In genomic region chr10:98425511-98426352, GRCh38 we compare ENCODE assay signal across 8 cellular contexts. TPM values are rescaled to one million over a fixed set of nuclear protein-coding genes. Genes with fewer than 3 reads are reported as not detected.
DNase-seq lines count a peak whose midpoint lies in the region; ATAC-seq, FAIRE-seq and TF ChIP-seq lines count a peak whose summit lies in the region.

No MANE protein-coding gene starts in this region.

- peak; percentile 37 to 48 for DNase-seq in AML-193 (lab: John Stamatoyannopoulos, UW)
- peak; percentile 55 for DNase-seq in MCF 10A (ENCODE audit: unreplicated experiment)
- DNase-seq in HepG2 (ENCODE audit: low spot score), result peak; percentile 29
- no peak for DNase-seq in thoracic aorta (ENCODE audit: low spot score)
- no peak for DNase-seq in posterior vena cava (ENCODE audit: low spot score)

- TF ChIP-seq EP300 in HepG2 (IDR thresholded peaks at IDR 0.05; ENCODE audit: low read depth in 2 of 2, low read length in 2 of 2) (no peak), HepG2 (CRISPR knock-in tag; IDR thresholded peaks at IDR 0.05; ENCODE audit: borderline replicate concordance) (no peak)

- BruUV-seq in MCF 10A (replicated peaks; lab: Mats Ljungman, UMichigan) (no TSS peak), HepG2 (replicated peaks; lab: Mats Ljungman, UMichigan) (no TSS peak)

- H3K79me2 ChIP-seq in SU-DHL-6 (ENCODE audit: insufficient read depth, low read length) (no peaks in the 10 kb centered on the region), HepG2 (ENCODE audit: insufficient read depth, low read length) (no peaks in the 10 kb centered on the region)

- H3K27ac ChIP-seq in SU-DHL-6 (ENCODE audit: low read depth, low read length) (no peak overlapping the region), HepG2 (ENCODE audit: extremely low read length, insufficient read depth, low read length) (no peak overlapping the region), thoracic aorta (no peak overlapping the region)

- no peak overlapping the region for H2AFZ ChIP-seq in SU-DHL-6 (ENCODE audit: low read depth, low read length, severe bottlenecking)
- H2AFZ ChIP-seq in HepG2 (ENCODE audit: low read length), result no peak overlapping the region

- peaks cover 10% of the 10 kb centered on the region for H3K4me1 ChIP-seq in HepG2 (ENCODE audit: insufficient read depth, low read length)
- H3K4me1 ChIP-seq in thoracic aorta (ENCODE audit: control insufficient read depth in 1 of 2, low read depth in 2 of 2), result no peaks in the 10 kb centered on the region

- H3K9ac ChIP-seq in SU-DHL-6 (ENCODE audit: low read length) (no peak overlapping the region), HepG2 (ENCODE audit: insufficient read depth, low read depth, low read length) (no peak overlapping the region)

- H3K36me3 Mint-ChIP-seq in MCF 10A (ENCODE audit: insufficient read depth, unreplicated experiment), result peaks cover 18% of the 10 kb centered on the region

- H3K9me3 Mint-ChIP-seq in MCF 10A (ENCODE audit: unreplicated experiment), result no peaks in the 10 kb centered on the region

- H3K36me3 ChIP-seq in SU-DHL-6 (ENCODE audit: low read length) (no peaks in the 10 kb centered on the region), HepG2 (replicated peaks in 1 of 2; ENCODE audit: control insufficient read depth in 1 of 2, insufficient read depth in 2 of 2, low read length in 2 of 2) (peaks cover 7 to 21% of the 10 kb centered on the region in 2 experiments; a peak in 4 of 5 replicates), thoracic aorta (peaks cover 27% of the 10 kb centered on the region)

- in situ Hi-C loops in HepG2 (cut with HindIII; ENCODE audit: extremely low pct_ligation_motif_present, low pct_unique_long_range_greater_than_20kb), result no loop called here

- ATAC-seq in GM18517 (IDR thresholded peaks at IDR 0.05; ENCODE audit: unreplicated experiment), result peak; percentile 74
- peak; percentile 77 for ATAC-seq in HG03460 (IDR thresholded peaks at IDR 0.05; ENCODE audit: unreplicated experiment)
- ATAC-seq in HepG2, result peak; percentile 72
- ATAC-seq in thoracic aorta (ENCODE audit: insufficient number of reproducible peaks, low FRiP score, low read depth), result no peak

- no peaks in the 10 kb centered on the region for H3K9me2 ChIP-seq in SU-DHL-6 (replicated peaks; ENCODE audit: insufficient read depth, low read length)

- no peak overlapping the region for H3K4me3 Mint-ChIP-seq in MCF 10A (ENCODE audit: unreplicated experiment)

- H3K9me3 ChIP-seq in SU-DHL-6 (ENCODE audit: insufficient read depth, low read length), result no peaks in the 10 kb centered on the region
- H3K9me3 ChIP-seq in HepG2 (ENCODE audit: low read length), result no peaks in the 10 kb centered on the region
- no peaks in the 10 kb centered on the region for H3K9me3 ChIP-seq in thoracic aorta

- no peak for TF ChIP-seq POLR2A in HepG2 (IDR thresholded peaks at IDR 0.05; ENCODE audit: insufficient read depth in 1 of 2, low read depth in 2 of 2, low read length in 2 of 2)

- TF ChIP-seq RAD21 in HepG2 (CRISPR knock-in tag; IDR thresholded peaks at IDR 0.05), result no peak

- FAIRE-seq in HepG2 (lab: Jason Lieb, UNC), result no peak

- H3K27me3 Mint-ChIP-seq in MCF 10A (ENCODE audit: insufficient read depth, unreplicated experiment), result no peaks in the 10 kb centered on the region

- peak; percentile 53 for TF ChIP-seq CTCF in SU-DHL-6 (IDR thresholded peaks at IDR 0.05; ENCODE audit: insufficient read depth, low read length, poor library complexity, severe bottlenecking)
- TF ChIP-seq CTCF in MCF 10A (IDR thresholded peaks at IDR 0.05; ENCODE audit: unreplicated experiment), result peak; percentile 71
- peak; percentile 75 for TF ChIP-seq CTCF in HepG2 (CRISPR knock-in tag; IDR thresholded peaks at IDR 0.05)
- peak; percentile 55 for TF ChIP-seq CTCF in thoracic aorta (IDR thresholded peaks at IDR 0.05)

- H3K4me1 Mint-ChIP-seq in MCF 10A (ENCODE audit: insufficient read depth, unreplicated experiment), result no peaks in the 10 kb centered on the region

- no peaks in the 10 kb centered on the region for H4K20me1 ChIP-seq in SU-DHL-6 (ENCODE audit: low read depth, low read length)
- H4K20me1 ChIP-seq in HepG2 (ENCODE audit: insufficient read depth, low read length), result 0 out of 2 replicates have a peak, but pooled peaks cover 2% of the 10 kb centered on the region

- WGBS in HepG2 (ENCODE audit: low lambda C conversion rate), result 89% methylated on average over 15 of the region's 21 CpGs

- CTCF ChIA-PET in MCF 10A (lab: Yijun Ruan, JAX) (interaction anchor here (0.6 to 2.6 kb wide), 16 partner anchors 10 to 1197 kb away, joined by 3 to 29 read pairs (median 3); partner anchors contain the start of gene PYROXD2), HepG2 (lab: Yijun Ruan, JAX; ENCODE audit: low intra/inter-chr PET ratio, low total read pairs) (interaction anchor here (1.3 kb wide), 1 partner anchor 239 kb away, joined by 4 read pairs; no protein-coding TSS in a partner anchor)

- H3K4me2 ChIP-seq in SU-DHL-6 (ENCODE audit: low read depth, low read length, poor library complexity, severe bottlenecking) (no peak overlapping the region), HepG2 (ENCODE audit: low read depth, low read length) (no peak overlapping the region)

- H3K27ac Mint-ChIP-seq in MCF 10A (ENCODE audit: low read depth, unreplicated experiment), result no peak overlapping the region

- H3K4me3 ChIP-seq in SU-DHL-6 (ENCODE audit: insufficient read depth, low read length, poor library complexity, severe bottlenecking) (no peak overlapping the region), HepG2 (replicated peaks in 1 of 3; ENCODE audit: insufficient read depth in 1 of 3, low read depth in 2 of 3, low read length in 3 of 3) (no peak overlapping the region), thoracic aorta (no peak overlapping the region)

- H3K27me3 ChIP-seq in SU-DHL-6 (ENCODE audit: low read length) (no peaks in the 10 kb centered on the region), HepG2 (ENCODE audit: control insufficient read depth in 1 of 2, insufficient read depth in 2 of 2, low read length in 2 of 2) (no peaks in the 10 kb centered on the region), thoracic aorta (replicated peaks; ENCODE audit: insufficient read depth) (no peaks in the 10 kb centered on the region)

- POLR2A ChIA-PET in MCF 10A (lab: Yijun Ruan, JAX) (no interaction called here), HepG2 (lab: Yijun Ruan, JAX) (interaction anchor here (3.7 kb wide), 1 partner anchor 11 kb away, joined by 29 read pairs; the partner anchor contains the start of gene PYROXD2)

- intact Hi-C loops in MCF 10A (cut with micrococcal nuclease) (no loop called here), HepG2 (cut with micrococcal nuclease; ENCODE audit: unreplicated experiment) (no loop called here), posterior vena cava (cut with DNase I) (no loop called here)

- H3F3A ChIP-seq in SU-DHL-6 (ENCODE audit: insufficient read depth), result 0 out of 2 replicates have a peak, but pooled peaks cover 5% of the 10 kb centered on the region

RNA-seq across cellular contexts. Expression of gene PYROXD2, which starts 10.8 kb away (rescaled TPM):
- total RNA-seq in MCF 10A (2022), result 4.0 and 7.9 TPM in 2 replicates
- total RNA-seq in HepG2 (2016; rRNA removed; fragmentation: Illumina TruSeq; extraction: Trizol), result 1.8 and 2.0 TPM in 2 replicates
- total RNA-seq in HepG2 (2016; cell fraction: cytosol; rRNA removed; fragmentation: Illumina TruSeq; extraction: Trizol; ENCODE audit: low read depth), result 0.26 and 3.0 TPM in 2 replicates
- total RNA-seq in HepG2 (2016; cell fraction: insoluble cytoplasmic fraction; rRNA removed; fragmentation: Illumina TruSeq; extraction: Trizol), result 1.2 and 1.3 TPM in 2 replicates
- 1.0 and 1.4 TPM in 2 replicates for total RNA-seq in HepG2 (2016; cell fraction: membrane; rRNA removed; fragmentation: Illumina TruSeq; extraction: Trizol)
- 1.6 and 2.0 TPM in 2 replicates for total RNA-seq in HepG2 (2016; cell fraction: nucleus; rRNA removed; fragmentation: Illumina TruSeq; extraction: Trizol)
- 6.2 and 10.7 TPM in 2 replicates for polyA plus RNA-seq in HepG2 (2011; rRNA removed)
- polyA plus RNA-seq in HepG2 (2011; cell fraction: cytosol; rRNA removed), result 1.5 and 6.4 TPM in 2 replicates
- polyA plus RNA-seq in HepG2 (2011; cell fraction: nucleus; rRNA removed), result 22.4 and 28.0 TPM in 2 replicates
- polyA plus RNA-seq in HepG2 (2012), result 2.3 and 3.3 TPM in 2 replicates
- 1.6 and 1.7 TPM in 2 replicates for polyA plus RNA-seq in HepG2 (2016; cell fraction: cytosol; fragmentation: Illumina TruSeq; extraction: Trizol; ENCODE audit: low read depth)
- polyA plus RNA-seq in HepG2 (2016; cell fraction: insoluble cytoplasmic fraction; fragmentation: Illumina TruSeq; extraction: Trizol; ENCODE audit: low read depth), result 0.78 and 1.6 TPM in 2 replicates
- 1.0 and 2.1 TPM in 2 replicates for polyA plus RNA-seq in HepG2 (2016; cell fraction: membrane; fragmentation: Illumina TruSeq; extraction: Trizol; ENCODE audit: low read depth)
- 1.6 and 2.6 TPM in 2 replicates for polyA plus RNA-seq in HepG2 (2016; cell fraction: nucleus; fragmentation: Illumina TruSeq; extraction: Trizol; ENCODE audit: insufficient read depth, low read depth)
- 3.2 and 9.1 TPM in 2 replicates for polyA minus RNA-seq in HepG2 (2011; rRNA and poly(A)+ RNA removed; ENCODE audit: low replicate concordance)
- polyA minus RNA-seq in HepG2 (2011; cell fraction: cytosol; rRNA and poly(A)+ RNA removed), result 0.97 and 2.5 TPM in 2 replicates
- 3.0 and 8.6 TPM in 2 replicates for polyA minus RNA-seq in HepG2 (2011; cell fraction: nucleus; rRNA and poly(A)+ RNA removed)
- total RNA-seq in thoracic aorta, result 1 to 10 TPM; 6.3 to 9.3 TPM
- 1 to 10 TPM; 7.0 to 9.6 TPM for total RNA-seq in posterior vena cava

RNA-seq across cellular contexts. Expression of gene HPS1, which starts 21.0 kb away (rescaled TPM):
- total RNA-seq in MCF 10A (2022), result 40.5 and 41.8 TPM in 2 replicates
- total RNA-seq in HepG2 (2016; rRNA removed; fragmentation: Illumina TruSeq; extraction: Trizol), result 20.7 and 25.8 TPM in 2 replicates
- 50.6 and 58.2 TPM in 2 replicates for total RNA-seq in HepG2 (2016; cell fraction: cytosol; rRNA removed; fragmentation: Illumina TruSeq; extraction: Trizol; ENCODE audit: low read depth)
- 14.1 and 23.6 TPM in 2 replicates for total RNA-seq in HepG2 (2016; cell fraction: insoluble cytoplasmic fraction; rRNA removed; fragmentation: Illumina TruSeq; extraction: Trizol)
- 56.4 and 66.7 TPM in 2 replicates for total RNA-seq in HepG2 (2016; cell fraction: membrane; rRNA removed; fragmentation: Illumina TruSeq; extraction: Trizol)
- total RNA-seq in HepG2 (2016; cell fraction: nucleus; rRNA removed; fragmentation: Illumina TruSeq; extraction: Trizol), result 19.0 and 25.7 TPM in 2 replicates
- polyA plus RNA-seq in HepG2 (2011; rRNA removed), result 24.6 and 33.7 TPM in 2 replicates
- 18.0 and 21.8 TPM in 2 replicates for polyA plus RNA-seq in HepG2 (2011; cell fraction: cytosol; rRNA removed)
- 108 and 120 TPM in 2 replicates for polyA plus RNA-seq in HepG2 (2011; cell fraction: nucleus; rRNA removed)
- 16.9 and 22.7 TPM in 2 replicates for polyA plus RNA-seq in HepG2 (2012)
- polyA plus RNA-seq in HepG2 (2016; cell fraction: cytosol; fragmentation: Illumina TruSeq; extraction: Trizol; ENCODE audit: low read depth), result 68.9 and 83.5 TPM in 2 replicates
- polyA plus RNA-seq in HepG2 (2016; cell fraction: insoluble cytoplasmic fraction; fragmentation: Illumina TruSeq; extraction: Trizol; ENCODE audit: low read depth), result 19.4 and 23.0 TPM in 2 replicates
- polyA plus RNA-seq in HepG2 (2016; cell fraction: membrane; fragmentation: Illumina TruSeq; extraction: Trizol; ENCODE audit: low read depth), result 63.1 and 73.8 TPM in 2 replicates
- polyA plus RNA-seq in HepG2 (2016; cell fraction: nucleus; fragmentation: Illumina TruSeq; extraction: Trizol; ENCODE audit: insufficient read depth, low read depth), result 43.6 and 45.7 TPM in 2 replicates
- polyA minus RNA-seq in HepG2 (2011; rRNA and poly(A)+ RNA removed; ENCODE audit: low replicate concordance), result 35.4 and 47.2 TPM in 2 replicates
- 12.4 and 14.5 TPM in 2 replicates for polyA minus RNA-seq in HepG2 (2011; cell fraction: cytosol; rRNA and poly(A)+ RNA removed)
- 45.1 and 49.1 TPM in 2 replicates for polyA minus RNA-seq in HepG2 (2011; cell fraction: nucleus; rRNA and poly(A)+ RNA removed)
- 10 to 100 TPM; 60.1 to 79.3 TPM for total RNA-seq in thoracic aorta
- total RNA-seq in posterior vena cava, result 10 to 100 TPM; 53.2 to 60.8 TPM

Comparison
In these comparisons a context has a peak if more than half of its experiments do, and no peak if none do; other contexts are left out.
1. DNase-seq: peak in AML-193 (2 of 2), MCF 10A (single experiment) and HepG2 (single experiment); none in thoracic aorta (single experiment) and posterior vena cava (single experiment).
2. Peak in every context shown above with its lines, with median percentiles within 50 percentile points of each other: CTCF ChIP-seq.